15 cellular contexts compared by ENCODE assay signal in genomic region chr2:202932425-202933138, GRCh38. TPM values are rescaled to one million over a fixed set of nuclear protein-coding genes. Genes with fewer than 3 reads are reported as not detected.
DNase-seq lines count a peak whose midpoint lies in the region; ATAC-seq and TF ChIP-seq lines count a peak whose summit lies in the region.
"Had no signal": no experiment of that assay in that cellular context is flagged by ENCODE, and none has a peak within 500 bp of the region (broad histone marks: within the 10 kb centered on the region; RNA-seq: fewer than 3 reads in every experiment).

No MANE protein-coding gene starts in this region.

- H3K4me1 Mint-ChIP-seq in HFFc6 (ENCODE audit: low read depth): peaks cover 37% of the 10 kb centered on the region
- H3K4me1 Mint-ChIP-seq: activated T-helper 17 cell treated with anti-CD3 and anti-CD28 coated beads, Interleukin-2, amount 50 U/mL, for 72 hours had no signal

- H3K27me3 ChIP-seq in brain microvascular endothelial cell (replicated peaks): no peaks in the 10 kb centered on the region
- H3K27me3 ChIP-seq: body of pancreas had no signal

- TF ChIP-seq CTCF in HFFc6 (IDR thresholded peaks at IDR 0.05): peak; percentile 9; the same call in 1 of the 2 replicates
- TF ChIP-seq CTCF in brain microvascular endothelial cell (IDR thresholded peaks at IDR 0.05; ENCODE audit: low read depth, low read length, missing control alignments): peak; percentile 7

- H3K36me3 Mint-ChIP-seq in HFFc6 (ENCODE audit: low read depth): peaks cover 6% of the 10 kb centered on the region; the same call in 1 of the 2 replicates

- no peak overlapping the region for H3K27ac ChIP-seq in brain microvascular endothelial cell
- H3K27ac ChIP-seq: body of pancreas, parathyroid adenoma had no signal

- H3K4me3 Mint-ChIP-seq in HFFc6: peak overlapping the region; percentile 21; the same call in 1 of the 2 replicates
- H3K4me3 Mint-ChIP-seq: activated T-helper 17 cell treated with anti-CD3 and anti-CD28 coated beads, Interleukin-2, amount 50 U/mL, for 72 hours; T-helper 1 cell treated with Interleukin-12 subunit alpha and Interleukin-12 subunit beta and Interleukin-4 antibody, amounts not matched to agents 30 μg/mL and 1 μg/mL, for 36 hours had no signal

- H3K9me3 Mint-ChIP-seq in HFFc6: no peaks in the 10 kb centered on the region
- H3K9me3 Mint-ChIP-seq: activated T-helper 17 cell treated with anti-CD3 and anti-CD28 coated beads, Interleukin-2, amount 50 U/mL, for 72 hours; T-helper 1 cell treated with Interleukin-12 subunit alpha and Interleukin-12 subunit beta and Interleukin-4 antibody, amounts not matched to agents 30 μg/mL and 1 μg/mL, for 36 hours had no signal

- no peaks in the 10 kb centered on the region for H3K36me3 ChIP-seq in brain microvascular endothelial cell (replicated peaks)

- in situ Hi-C loops in brain microvascular endothelial cell (cut with HindIII; ENCODE audit: low pct_ligation_motif_present, low sequenced_read_pairs): no loop called here

- peak overlapping the region; percentile 88 for H3K27ac Mint-ChIP-seq in HFFc6
- H3K27ac Mint-ChIP-seq: activated T-helper 17 cell treated with anti-CD3 and anti-CD28 coated beads, Interleukin-2, amount 50 U/mL, for 72 hours; T-helper 1 cell treated with Interleukin-12 subunit alpha and Interleukin-12 subunit beta and Interleukin-4 antibody, amounts not matched to agents 30 μg/mL and 1 μg/mL, for 36 hours had no signal

- DNase-seq in AG08396 (ENCODE audit: low spot score) (peak; percentile 12), HFFc6 (peak; percentile 85), brain microvascular endothelial cell (no peak), iris pigment epithelial cell (ENCODE audit: low read depth) (peak; percentile 77), SIG-M5 treated with dmso at 0.1 percent for 504 hours (lab: John Stamatoyannopoulos, UW; ENCODE audit: unreplicated experiment) (no peak), mesenteric fat pad (ENCODE audit: low spot score) (no peak)
- DNase-seq: activated CD4-positive, alpha-beta T cell treated with anti-CD3 and anti-CD28 coated beads, Interleukin-2, amount 50 U/mL, for 48 hours; body of pancreas; NCI-H345 had no signal

- no peak overlapping the region for H3K4me3 ChIP-seq in brain microvascular endothelial cell (ENCODE audit: low read depth, low read length)
- H3K4me3 ChIP-seq: body of pancreas, lung had no signal

- H3K27me3 Mint-ChIP-seq in HFFc6 (ENCODE audit: insufficient read depth): no peaks in the 10 kb centered on the region
- H3K27me3 Mint-ChIP-seq: activated T-helper 17 cell treated with anti-CD3 and anti-CD28 coated beads, Interleukin-2, amount 50 U/mL, for 72 hours had no signal

- no peak for ATAC-seq in GM18861 (IDR thresholded peaks at IDR 0.05; ENCODE audit: unreplicated experiment)
- no peak for ATAC-seq in HG03159 (IDR thresholded peaks at IDR 0.05; ENCODE audit: unreplicated experiment)
- ATAC-seq: activated T-helper 17 cell treated with anti-CD3 and anti-CD28 coated beads, Interleukin-2, amount 50 U/mL, for 72 hours; body of pancreas had no signal

RNA-seq across cellular contexts. Expression of gene CARF, which starts 20.5 kb away (rescaled TPM):
- total RNA-seq in HFFc6 (2021; fragmentation: NEBNext Ultra II Directional; extraction: Animal tissue kit (Norgen Biotek cat#: 25700)): 1 to 10 TPM; 2.2 to 5.7 (median 4.2) TPM
- 5.4 TPM for total RNA-seq in mesenteric fat pad

RNA-seq across cellular contexts. Expression of gene WDR12, which starts 21.1 kb away (rescaled TPM):
- 10 to 100 TPM; 48.4 to 77.0 (median 56.1) TPM for total RNA-seq in HFFc6 (2021; fragmentation: NEBNext Ultra II Directional; extraction: Animal tissue kit (Norgen Biotek cat#: 25700))
- total RNA-seq in mesenteric fat pad: 50.5 TPM

Comparison
In these comparisons a context has a peak if more than half of its experiments do, and no peak if none do; other contexts are left out.
1. DNase-seq: peak in AG08396 (single experiment), HFFc6 (single experiment) and iris pigment epithelial cell (single experiment); none in brain microvascular endothelial cell (single experiment), SIG-M5 treated with dmso at 0.1 percent for 504 hours (single experiment) and mesenteric fat pad (single experiment).